19 cellular contexts compared by ENCODE assay signal in genomic region chr2:203569677-203570316, GRCh38.
"Had no signal": no experiment of that assay in that cellular context is flagged by ENCODE, and none has a peak within 500 bp of the region (broad histone marks: within the 10 kb centered on the region; RNA-seq: fewer than 3 reads in every experiment).

No MANE protein-coding gene starts in this region.

- H3K36me3 ChIP-seq: cardiac muscle cell, esophagus squamous epithelium, stomach had no signal

- H3K4me3 ChIP-seq: cardiac muscle cell, esophagus squamous epithelium, mucosa of descending colon, psoas muscle, skin epidermis, stomach, testis had no signal

- ATAC-seq: mucosa of descending colon, psoas muscle, right cardiac atrium had no signal

- H3K9me3 ChIP-seq: esophagus squamous epithelium, mucosa of descending colon, psoas muscle, stomach, testis had no signal

- DNase-seq: activated CD4-positive, alpha-beta T cell treated with anti-CD3 and anti-CD28 coated beads, Interleukin-2, amount 50 U/mL, for 4 hours; activated CD4-positive, CD25-positive, alpha-beta regulatory T cell treated with anti-CD3 and anti-CD28 coated beads, Interleukin-2, amount 50 U/mL, for 72 hours; activated naive CD4-positive, alpha-beta T cell; activated naive CD8-positive, alpha-beta T cell treated with anti-CD3 and anti-CD28 coated beads for 36 hours; amniotic stem cell; dermis blood vessel endothelial cell; effector memory CD4-positive, alpha-beta T cell; esophagus squamous epithelium; mucosa of descending colon; naive B cell; psoas muscle; right cardiac atrium; stimulated activated CD4-positive, alpha-beta T cell treated with anti-CD3 and anti-CD28 coated beads, Interleukin-15, amount 100 ng/mL, for 24 hours; stimulated activated CD4-positive, alpha-beta T cell treated with anti-CD3 and anti-CD28 coated beads, Interleukin-4, amount 100 ng/mL, for 1 hour; stomach; testis had no signal

- H3K27me3 ChIP-seq: cardiac muscle cell, esophagus squamous epithelium, stomach, testis had no signal

- H3K4me1 ChIP-seq: psoas muscle, stomach, testis had no signal

- H3K27ac ChIP-seq: cardiac muscle cell, esophagus squamous epithelium, psoas muscle, skin epidermis, stomach, testis, VCaP had no signal
